8 cellular contexts compared by ENCODE assay signal in the genomic region with DNA sequence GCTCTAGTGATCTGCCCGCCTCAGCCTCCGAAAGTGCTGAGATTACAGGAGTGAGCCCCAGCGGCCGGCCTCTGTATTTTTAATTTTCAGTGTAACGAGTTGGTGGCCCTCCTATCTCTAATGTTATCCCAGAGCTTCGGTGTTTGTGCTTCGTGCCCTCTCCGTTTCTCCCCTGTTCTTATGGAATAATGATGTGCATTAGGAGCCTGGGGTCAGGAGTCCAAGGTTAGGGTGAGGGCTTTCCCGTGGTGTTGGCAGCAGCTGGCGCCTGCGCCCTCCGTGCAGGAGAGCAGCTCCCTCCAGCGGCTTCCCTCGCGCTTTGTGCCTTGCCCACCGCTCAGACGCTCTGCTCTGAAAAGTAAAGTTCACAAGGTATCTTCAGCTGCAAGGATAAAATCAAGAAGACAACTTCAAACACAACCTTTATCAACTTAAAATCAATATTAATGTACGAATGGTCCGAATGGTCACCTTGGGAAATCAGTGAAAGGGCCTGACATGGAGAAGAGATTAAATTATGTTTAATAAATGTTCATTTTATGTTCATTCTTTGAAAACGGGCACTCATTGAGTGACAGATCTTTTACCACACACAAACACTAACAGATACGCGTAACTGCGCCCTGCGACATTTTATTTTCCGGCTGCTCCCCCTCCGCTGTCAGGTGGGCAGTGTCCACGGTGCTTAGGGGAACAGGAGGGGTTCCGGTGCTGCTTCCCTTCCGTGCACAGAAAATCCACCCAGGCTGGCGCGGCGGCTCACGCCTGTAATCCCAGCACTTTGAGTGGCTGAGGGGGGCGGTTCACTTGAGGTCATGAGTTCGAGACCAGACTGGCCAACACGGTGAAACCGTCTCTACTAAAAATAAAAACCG.
DNase-seq lines count a peak whose midpoint lies in the region; ATAC-seq and TF ChIP-seq lines count a peak whose summit lies in the region.

No MANE protein-coding gene starts in this region.

- POLR2A ChIA-PET in naive thymus-derived CD8-positive, alpha-beta T cell (lab: Charles Lee), result interaction anchor here (0.7 kb wide), 1 partner anchor 358 kb away, joined by 5 read pairs; no protein-coding TSS in a partner anchor
- POLR2A ChIA-PET in PC-3 (lab: Charles Lee; ENCODE audit: unreplicated experiment), result no interaction called here

- intact Hi-C loops in PC-3 (cut with micrococcal nuclease), result no loop called here

- H3K9me2 ChIP-seq in PC-3 (replicated peaks; ENCODE audit: low read length), result no peaks in the 10 kb centered on the region

- H3K4me1 Mint-ChIP-seq in naive thymus-derived CD8-positive, alpha-beta T cell, result peaks cover 9 to 19% (median 15%) of the 10 kb centered on the region in 4 donors
- no peaks in the 10 kb centered on the region for H3K4me1 Mint-ChIP-seq in type B pancreatic cell (ENCODE audit: unreplicated experiment)

- H3K27ac ChIP-seq in PC-3 (ENCODE audit: low read length), result no peak overlapping the region

- no peak overlapping the region for H2AFZ ChIP-seq in PC-3 (ENCODE audit: low read length)

- peak; percentile 78 for DNase-seq in D341Med (ENCODE audit: low spot score)
- peak; percentile 47 for DNase-seq in activated CD8-positive, alpha-beta memory T cell treated with anti-CD3 and anti-CD28 coated beads, Interleukin-2, amount 50 U/mL, for 4 hours
- DNase-seq in epithelial cell of proximal tubule (ENCODE audit: low read depth), result no peak
- DNase-seq in naive thymus-derived CD8-positive, alpha-beta T cell, result peak; percentile 10 to 64 (median 43)
- DNase-seq in type B pancreatic cell (ENCODE audit: extremely low spot score, unreplicated experiment), result no peak
- DNase-seq in PC-3, result no peak

- H3K27me3 Mint-ChIP-seq in naive thymus-derived CD8-positive, alpha-beta T cell, result peaks cover 0 to 16% (median 0%) of the 10 kb centered on the region in 5 donors
- peaks cover 10% of the 10 kb centered on the region for H3K27me3 Mint-ChIP-seq in type B pancreatic cell

- H3K36me3 ChIP-seq in PC-3 (ENCODE audit: low read depth, low read length), result no peaks in the 10 kb centered on the region

- peak; percentile 30 for ATAC-seq in HG03432 (IDR thresholded peaks at IDR 0.05; ENCODE audit: unreplicated experiment)
- peak; percentile 51 to 68 for ATAC-seq in naive thymus-derived CD8-positive, alpha-beta T cell
- ATAC-seq in esophagus mucosa, result no peak
- no peak for ATAC-seq in PC-3

- H3K4me3 Mint-ChIP-seq in naive thymus-derived CD8-positive, alpha-beta T cell, result peak overlapping the region; percentile 69 to 92 (median 88)
- peak overlapping the region; percentile 72 for H3K4me3 Mint-ChIP-seq in type B pancreatic cell

- TF ChIP-seq CTCF in epithelial cell of proximal tubule (conservative IDR thresholded peaks at IDR 0.05; ENCODE audit: low read depth, low read length) (peak; percentile 67), type B pancreatic cell (conservative IDR thresholded peaks at IDR 0.05) (peak; percentile 51), PC-3 (conservative IDR thresholded peaks at IDR 0.05; ENCODE audit: low read depth, low read length) (no peak)

- H4K20me1 ChIP-seq in PC-3 (ENCODE audit: low read length), result no peaks in the 10 kb centered on the region

- H3K9me3 ChIP-seq in PC-3 (ENCODE audit: low read length), result no peaks in the 10 kb centered on the region

- no peak overlapping the region for H3K4me2 ChIP-seq in PC-3 (ENCODE audit: low read length)

- H3K27me3 ChIP-seq in PC-3 (ENCODE audit: low read length), result no peaks in the 10 kb centered on the region

- CTCF ChIA-PET in PC-3 (lab: Charles Lee), result no interaction called here

- no peaks in the 10 kb centered on the region for H3K79me2 ChIP-seq in PC-3 (ENCODE audit: low read length)

- peak overlapping the region in 9 of 10 donors; percentile 4 to 87 (median 70) for H3K27ac Mint-ChIP-seq in naive thymus-derived CD8-positive, alpha-beta T cell
- peak overlapping the region; percentile 77 for H3K27ac Mint-ChIP-seq in type B pancreatic cell

- H3K9ac ChIP-seq in PC-3 (ENCODE audit: low read length), result no peak overlapping the region

- peaks cover 9% of the 10 kb centered on the region for H3K4me1 ChIP-seq in PC-3 (ENCODE audit: insufficient read depth, low read length)

- BruUV-seq in PC-3 (replicated peaks; lab: Mats Ljungman, UMichigan), result no TSS peak

- H3F3A ChIP-seq in PC-3 (ENCODE audit: low read length, unreplicated experiment), result no peaks in the 10 kb centered on the region

- H3K4me3 ChIP-seq in epithelial cell of proximal tubule (ENCODE audit: low read depth, low read length) (peak overlapping the region; percentile 56), PC-3 (ENCODE audit: low read length) (no peak overlapping the region)

- no peaks in the 10 kb centered on the region for H3K9me3 Mint-ChIP-seq in naive thymus-derived CD8-positive, alpha-beta T cell
- H3K9me3 Mint-ChIP-seq in type B pancreatic cell, result peaks cover 4% of the 10 kb centered on the region

- no peaks in the 10 kb centered on the region for H3K36me3 Mint-ChIP-seq in naive thymus-derived CD8-positive, alpha-beta T cell
- no peaks in the 10 kb centered on the region for H3K36me3 Mint-ChIP-seq in type B pancreatic cell

Comparison
In these comparisons a context has a peak if more than half of its experiments do, and no peak if none do; other contexts are left out.
1. DNase-seq: peak in D341Med (single experiment), activated CD8-positive, alpha-beta memory T cell treated with anti-CD3 and anti-CD28 coated beads, Interleukin-2, amount 50 U/mL, for 4 hours (single experiment) and naive thymus-derived CD8-positive, alpha-beta T cell (10 of 10); none in epithelial cell of proximal tubule (single experiment), type B pancreatic cell (single experiment) and PC-3 (single experiment).
2. ATAC-seq: peak in HG03432 (single experiment) and naive thymus-derived CD8-positive, alpha-beta T cell (2 of 2); none in esophagus mucosa (single experiment) and PC-3 (single experiment).